Comparison of ENCODE assay signal across 28 cellular contexts in the genomic region with DNA sequence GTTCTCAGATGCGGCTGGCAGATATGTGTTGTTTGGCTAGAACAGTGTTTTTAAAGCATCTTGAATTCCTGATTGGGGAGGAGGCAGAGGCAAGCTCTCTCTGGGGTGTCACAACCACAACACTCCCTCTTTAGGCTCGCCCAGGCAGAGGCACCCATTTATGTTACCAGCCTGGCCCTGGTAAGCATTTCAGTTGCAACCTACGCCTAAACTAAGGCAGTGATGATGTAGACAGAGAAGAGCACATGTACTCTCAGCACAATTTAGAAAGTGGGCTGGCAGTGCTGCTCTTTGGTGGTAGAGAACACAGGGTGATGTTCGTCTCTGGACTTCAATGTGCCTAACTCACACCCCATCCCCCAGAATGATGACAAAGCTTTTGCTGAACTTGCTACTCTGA. TPM values are rescaled to one million over a fixed set of nuclear protein-coding genes. Genes with fewer than 3 reads are reported as not detected.
"Had no signal": no experiment of that assay in that cellular context is flagged by ENCODE, and none has a peak within 500 bp of the region (broad histone marks: within the 10 kb centered on the region; RNA-seq: fewer than 3 reads in every experiment).

No MANE protein-coding gene starts in this region.

- H3K27ac ChIP-seq: coronary artery, esophagus muscularis mucosa, left lung, lower lobe of right lung, neutrophil, pancreas, psoas muscle, stomach, VCaP had no signal

- H3K4me3 Mint-ChIP-seq: activated naive CD8-positive, alpha-beta T cell; activated T-cell treated with anti-CD3 and anti-CD28 coated beads, Interleukin-2, amount 50 U/mL, for 72 hours; natural killer cell treated with Interleukin-12 subunit alpha and Interleukin-12 subunit beta and Interleukin-15 and Interleukin-18, amount 100 ng/mL, for 72 hours; stimulated activated memory B cell treated with anti-CD40 and anti-IgM and Interleukin-4, amounts not matched to agents 10 μg/mL and 1 μg/mL and 100 μg/mL, for 72 hours had no signal

- H3K9me3 Mint-ChIP-seq: activated T-cell treated with anti-CD3 and anti-CD28 coated beads, Interleukin-2, amount 50 U/mL, for 72 hours; natural killer cell treated with Interleukin-12 subunit alpha and Interleukin-12 subunit beta and Interleukin-15 and Interleukin-18, amount 100 ng/mL, for 72 hours had no signal

- H3K27ac Mint-ChIP-seq: activated naive CD8-positive, alpha-beta T cell; activated T-cell treated with anti-CD3 and anti-CD28 coated beads, Interleukin-2, amount 50 U/mL, for 72 hours; natural killer cell treated with Interleukin-12 subunit alpha and Interleukin-12 subunit beta and Interleukin-15 and Interleukin-18, amount 100 ng/mL, for 72 hours; stimulated activated memory B cell treated with anti-CD40 and anti-IgM and Interleukin-4, amounts not matched to agents 10 μg/mL and 1 μg/mL and 100 μg/mL, for 72 hours had no signal

- H3K36me3 Mint-ChIP-seq: activated naive CD8-positive, alpha-beta T cell; natural killer cell treated with Interleukin-12 subunit alpha and Interleukin-12 subunit beta and Interleukin-15 and Interleukin-18, amount 100 ng/mL, for 72 hours; stimulated activated memory B cell treated with anti-CD40 and anti-IgM and Interleukin-4, amounts not matched to agents 10 μg/mL and 1 μg/mL and 100 μg/mL, for 72 hours had no signal

- H3K4me1 ChIP-seq: left lung, psoas muscle had no signal

- DNase-seq: activated CD4-positive, alpha-beta T cell treated with anti-CD3 and anti-CD28 coated beads for 4 hours; activated CD4-positive, alpha-beta T cell treated with anti-CD3 and anti-CD28 coated beads, Interleukin-2, amount 50 U/mL, for 4 hours; activated naive CD4-positive, alpha-beta T cell treated with Interleukin-2 at 50 U/mL for 16 hours; activated T-cell treated with anti-CD3 and anti-CD28 coated beads for 4 hours; activated T-cell treated with anti-CD3 and anti-CD28 coated beads, Interleukin-2, amount 50 U/mL, for 72 hours; cerebellar nuclear complex; left lung; lower lobe of right lung; mesendoderm; pancreas; psoas muscle; stimulated activated CD4-positive, alpha-beta T cell treated with anti-CD3 and anti-CD28 coated beads, Interleukin-1b, Interleukin-23, amount 100 ng/mL, for 48 hours; stimulated activated CD4-positive, alpha-beta T cell treated with anti-CD3 and anti-CD28 coated beads, Interleukin-4, amount 100 ng/mL, for 4 hours; stimulated activated CD8-positive, alpha-beta memory T cell treated with anti-CD3 and anti-CD28 coated beads, Interleukin-4, amount 100 ng/mL, for 48 hours; stomach; trophoblast cell had no signal

- H3K36me3 ChIP-seq: esophagus muscularis mucosa, left lung, lower lobe of right lung, neutrophil, pancreas, stomach had no signal

- H3K4me2 ChIP-seq: smooth muscle cell had no signal

- H3K4me3 ChIP-seq: coronary artery, esophagus muscularis mucosa, left lung, lower lobe of right lung, pancreas, psoas muscle, smooth muscle cell, stomach had no signal

- H3K9me3 ChIP-seq: esophagus muscularis mucosa, left lung, lower lobe of right lung, neutrophil, pancreas, psoas muscle, stomach had no signal

- H3K27me3 ChIP-seq: esophagus muscularis mucosa, left lung, pancreas, stomach had no signal

- ATAC-seq: activated T-cell treated with anti-CD3 and anti-CD28 coated beads, Interleukin-2, amount 50 U/mL, for 72 hours; left lung; lower lobe of right lung; natural killer cell treated with Interleukin-12 subunit alpha and Interleukin-12 subunit beta and Interleukin-15 and Interleukin-18, amount 100 ng/mL, for 72 hours; pancreas; psoas muscle; stimulated activated memory B cell treated with anti-CD40 and anti-IgM and Interleukin-4, amounts not matched to agents 10 μg/mL and 1 μg/mL and 100 μg/mL, for 72 hours had no signal

- FAIRE-seq: frontal cortex, islet of Langerhans, pancreas, urothelium cell line had no signal

- H3K4me1 Mint-ChIP-seq: stimulated activated memory B cell treated with anti-CD40 and anti-IgM and Interleukin-4, amounts not matched to agents 10 μg/mL and 1 μg/mL and 100 μg/mL, for 72 hours had no signal

RNA-seq across cellular contexts. Expression of a gene that starts 41.2 kb away (rescaled TPM):
- total RNA-seq: T-helper 1 cell treated with Interleukin-12 subunit alpha and Interleukin-12 subunit beta and Interleukin-4 antibody, amounts not matched to agents 30 ng/mL and 1 ng/mL, for 36 hours had no signal
